19 cellular contexts compared by ENCODE assay signal in the genomic region with DNA sequence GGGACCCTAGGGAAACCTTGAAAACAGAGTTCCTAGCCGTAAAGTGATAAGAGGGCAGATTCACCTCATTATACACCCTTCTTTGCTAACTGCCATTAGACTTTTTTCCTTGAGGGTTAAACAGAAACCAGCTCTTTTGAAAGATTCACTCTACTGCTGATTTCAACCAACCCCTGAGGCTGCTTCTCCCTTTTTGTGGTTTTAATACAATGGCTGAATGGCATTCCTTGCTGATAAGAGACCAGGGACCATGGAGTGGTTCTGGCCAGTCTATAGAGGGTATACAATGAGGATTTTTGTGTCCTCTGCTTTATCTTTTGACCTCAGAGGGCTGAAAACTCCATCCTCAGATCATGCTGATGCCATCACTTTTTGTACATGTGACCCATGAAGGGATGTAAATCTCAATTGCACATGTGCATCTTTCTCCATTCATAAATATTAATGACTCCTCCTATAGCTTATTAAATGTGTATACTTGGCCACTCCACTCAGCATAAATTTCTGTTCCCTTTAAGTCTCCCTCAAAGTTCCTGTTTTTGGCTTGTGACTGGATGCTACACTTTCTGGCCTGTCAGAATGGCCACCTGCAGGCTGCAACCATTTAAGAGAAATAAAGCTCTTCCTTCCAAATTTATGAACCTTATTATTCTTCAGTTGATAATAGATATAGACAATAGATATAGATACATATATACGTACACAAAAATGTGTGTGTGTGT.
A peak's percentile ranks its signal among the peaks of the same experiment; 100 is the strongest.
DNase-seq lines count a peak whose midpoint lies in the region; TF ChIP-seq lines count a peak whose summit lies in the region.
"Had no signal": no experiment of that assay in that cellular context is flagged by ENCODE, and none has a peak within 500 bp of the region (broad histone marks: within the 10 kb centered on the region; RNA-seq: fewer than 3 reads in every experiment).

No MANE protein-coding gene starts in this region.

- H3K36me3 ChIP-seq in trophoblast cell (ENCODE audit: control insufficient read depth in 1 of 2, insufficient read depth in 2 of 2, low read length in 2 of 2): no peaks in the 10 kb centered on the region
- no peaks in the 10 kb centered on the region for H3K36me3 ChIP-seq in H7 (replicated peaks; ENCODE audit: control insufficient read depth, insufficient read depth, low read length)
- H3K36me3 ChIP-seq in adrenal gland (replicated peaks in 1 of 2): no peaks in the 10 kb centered on the region
- H3K36me3 ChIP-seq: BLaER1 treated with 17β-estradiol and CSF1 and Interleukin-3, amounts not matched to agents 10 nM and 100 nM; HAP-1 had no signal

- H3K27ac ChIP-seq in trophoblast cell (ENCODE audit: low read depth, low read length) (peak overlapping the region; percentile 92), adrenal gland (no peak overlapping the region)

- H3K18ac ChIP-seq in trophoblast cell (ENCODE audit: low read length): no peak overlapping the region

- H4K91ac ChIP-seq in trophoblast cell (ENCODE audit: low read depth, low read length): no peak overlapping the region

- H3K9me3 ChIP-seq in trophoblast cell (ENCODE audit: insufficient read depth, low read depth, low read length): no peaks in the 10 kb centered on the region
- no peaks in the 10 kb centered on the region for H3K9me3 ChIP-seq in adrenal gland (replicated peaks in 1 of 3)
- H3K9me3 ChIP-seq: BLaER1 treated with 17β-estradiol and CSF1 and Interleukin-3, amounts not matched to agents 10 nM and 100 nM; HAP-1 had no signal

- no peak overlapping the region for H2BK12ac ChIP-seq in trophoblast cell (ENCODE audit: low read length)

- H2AFZ ChIP-seq in trophoblast cell (ENCODE audit: insufficient read depth, low read length, poor library complexity): no peak overlapping the region

- H3K4me1 ChIP-seq in trophoblast cell (ENCODE audit: control insufficient read depth in 1 of 2, insufficient read depth in 2 of 2, low read length in 2 of 2): peaks cover 2 to 5% of the 10 kb centered on the region in 2 experiments
- peaks cover 0 to 2% of the 10 kb centered on the region in 2 donors for H3K4me1 ChIP-seq in adrenal gland (replicated peaks in 1 of 2)
- H3K4me1 ChIP-seq: HAP-1 had no signal

- no peak overlapping the region for H3K9ac ChIP-seq in trophoblast cell (ENCODE audit: low read length)
- H3K9ac ChIP-seq: BLaER1 treated with 17β-estradiol and CSF1 and Interleukin-3, amounts not matched to agents 10 nM and 100 nM had no signal

- H3K14ac ChIP-seq in trophoblast cell (ENCODE audit: low read length): no peak overlapping the region

- H4K8ac ChIP-seq in trophoblast cell (ENCODE audit: low read depth, low read length): no peak overlapping the region

- H3K4me2 ChIP-seq in trophoblast cell (ENCODE audit: low read length): no peak overlapping the region

- TF ChIP-seq POLR2A in NB4 (IDR thresholded peaks at IDR 0.05; ENCODE audit: extremely low read depth, insufficient read length) (no peak), adrenal gland (IDR thresholded peaks at IDR 0.05) (no peak)

- no peak overlapping the region for H2BK5ac ChIP-seq in trophoblast cell (ENCODE audit: low read depth, low read length, poor library complexity)

- H3K79me2 ChIP-seq in trophoblast cell (ENCODE audit: control insufficient read depth, insufficient read depth, low read length, poor library complexity): no peaks in the 10 kb centered on the region

- H3K79me1 ChIP-seq in trophoblast cell (ENCODE audit: low read length): peaks cover 4% of the 10 kb centered on the region

- H2AK5ac ChIP-seq in trophoblast cell (ENCODE audit: low read length): no peak overlapping the region

- no peak overlapping the region for H4K12ac ChIP-seq in trophoblast cell (ENCODE audit: low read depth, low read length)

- H3K23ac ChIP-seq in trophoblast cell (ENCODE audit: low read length): no peak overlapping the region

- no CpG with 5 or more reads among the region's 2 CpGs for WGBS in trophoblast cell (ENCODE audit: extremely low coverage, insufficient coverage, insufficient read length)
- 73 to 84% (median 80%) methylated on average over 2 of the region's 2 CpGs for WGBS in adrenal gland, 4 donors

- no peak for TF ChIP-seq CTCF in NB4 (IDR thresholded peaks at IDR 0.05; ENCODE audit: low read depth, low read length)
- TF ChIP-seq CTCF in adrenal gland (IDR thresholded peaks at IDR 0.05): no peak

- no peak overlapping the region for H3K4ac ChIP-seq in trophoblast cell (ENCODE audit: low read depth, low read length)

- H3K27me3 ChIP-seq in trophoblast cell (ENCODE audit: insufficient read depth, low read length): no peaks in the 10 kb centered on the region
- H3K27me3 ChIP-seq in H7 (ENCODE audit: control insufficient read depth, insufficient read depth, low read length): no peaks in the 10 kb centered on the region; the same call in 1 of the 2 replicates
- H3K27me3 ChIP-seq in adrenal gland: no peaks in the 10 kb centered on the region
- H3K27me3 ChIP-seq: BLaER1 treated with 17β-estradiol and CSF1 and Interleukin-3, amounts not matched to agents 10 nM and 100 nM had no signal

- H2BK120ac ChIP-seq in trophoblast cell (ENCODE audit: insufficient read depth, low read length, poor library complexity): no peak overlapping the region

- intact Hi-C loops in adrenal gland (cut with DNase I): no loop called here

- DNase-seq in ELF-1 (ENCODE audit: low read depth, low spot score): peak; percentile 72
- peak; percentile 48 for DNase-seq in NB4 (ENCODE audit: low read depth)
- peak; percentile 36 for DNase-seq in astrocyte of the hippocampus (ENCODE audit: low read depth, low spot score)
- no peak for DNase-seq in trophoblast cell
- no peak for DNase-seq in hepatic stellate cell (ENCODE audit: low spot score)
- DNase-seq in H7: no peak
- no peak for DNase-seq in adrenal gland
- DNase-seq: COR-L47, DMS153, EL, NCI-H1092, NCI-H1694, NCI-H2107, NCI-H226, NCI-H526 treated with DMSO at 0.1 percent for 48 hours, SHP77 treated with DMSO at 0.1 percent for 48 hours, T-cell had no signal

- H3K4me3 ChIP-seq in NB4 (ENCODE audit: low read depth, low read length) (no peak overlapping the region), trophoblast cell (ENCODE audit: low read depth, low read length) (no peak overlapping the region), H7 (ENCODE audit: insufficient read depth, low read depth, low read length) (no peak overlapping the region), adrenal gland (no peak overlapping the region)
- H3K4me3 ChIP-seq: BLaER1 treated with 17β-estradiol and CSF1 and Interleukin-3, amounts not matched to agents 10 nM and 100 nM; HAP-1 had no signal

Comparison
In these comparisons a context has a peak if more than half of its experiments do, and no peak if none do; other contexts are left out.
1. DNase-seq: peak in ELF-1 (single experiment), NB4 (single experiment) and astrocyte of the hippocampus (single experiment); none in trophoblast cell (0 of 2), hepatic stellate cell (single experiment), H7 (single experiment) and adrenal gland (0 of 7).